ENCODE assay signal across 11 cellular contexts in genomic region chr6:52306972-52307849, GRCh38. TPM values are rescaled to one million over a fixed set of nuclear protein-coding genes. Genes with fewer than 3 reads are reported as not detected.
DNase-seq lines count a peak whose midpoint lies in the region; ATAC-seq and TF ChIP-seq lines count a peak whose summit lies in the region.
"Had no signal": no experiment of that assay in that cellular context is flagged by ENCODE, and none has a peak within 500 bp of the region (broad histone marks: within the 10 kb centered on the region; RNA-seq: fewer than 3 reads in every experiment).

No MANE protein-coding gene starts in this region.

- POLR2A ChIA-PET in CD4-positive, alpha-beta memory T cell (lab: Charles Lee; ENCODE audit: partially characterized antibody): interaction anchor here (0.6 to 9.1 kb wide), 18 partner anchors 9 to 1040 kb away, joined by 3 to 124 read pairs (median 5); partner anchors contain the start of genes MCM3 and PAQR8

- H3K18ac ChIP-seq in mesendoderm (ENCODE audit: low read length): no peak overlapping the region

- peak overlapping the region; percentile 96 for H3K56ac ChIP-seq in mesendoderm (ENCODE audit: low read length)

- peak overlapping the region; percentile 88 to 97 (median 95) for H3K27ac Mint-ChIP-seq in CD4-positive, alpha-beta memory T cell
- H3K27ac Mint-ChIP-seq in activated naive CD8-positive, alpha-beta T cell treated with anti-CD3 and anti-CD28 coated beads, Interleukin-2, amount 50 U/mL, for 24 hours: peak overlapping the region; percentile 88

- H3K79me1 ChIP-seq in mesendoderm (ENCODE audit: low read length): no peaks in the 10 kb centered on the region

- no peaks in the 10 kb centered on the region for H3K9me3 Mint-ChIP-seq in CD4-positive, alpha-beta memory T cell
- no peaks in the 10 kb centered on the region for H3K9me3 Mint-ChIP-seq in activated naive CD8-positive, alpha-beta T cell treated with anti-CD3 and anti-CD28 coated beads, Interleukin-2, amount 50 U/mL, for 24 hours

- H3K4me2 ChIP-seq in KMS-11 (peak overlapping the region; percentile 49), mesendoderm (ENCODE audit: low read length) (peak overlapping the region; percentile 72)

- H4K20me1 ChIP-seq in KMS-11 (ENCODE audit: insufficient read depth): no peaks in the 10 kb centered on the region

- H3K79me2 ChIP-seq in KMS-11 (ENCODE audit: insufficient read depth, low read depth) (no peaks in the 10 kb centered on the region), mesendoderm (ENCODE audit: control insufficient read depth, insufficient read depth, low read length) (no peaks in the 10 kb centered on the region)

- no peak overlapping the region for H3K9ac ChIP-seq in KMS-11
- peak overlapping the region; percentile 70 for H3K9ac ChIP-seq in mesendoderm (ENCODE audit: low read length)

- no peaks in the 10 kb centered on the region for H3K27me3 ChIP-seq in CD4-positive, alpha-beta memory T cell (ENCODE audit: insufficient read depth, low read length)
- H3K27me3 ChIP-seq in KMS-11 (ENCODE audit: insufficient read depth, low read depth) (no peaks in the 10 kb centered on the region), mesendoderm (ENCODE audit: insufficient read depth, low read length, poor library complexity) (no peaks in the 10 kb centered on the region)

- H3K27me3 Mint-ChIP-seq in CD4-positive, alpha-beta memory T cell: no peaks in the 10 kb centered on the region
- H3K27me3 Mint-ChIP-seq in activated naive CD8-positive, alpha-beta T cell treated with anti-CD3 and anti-CD28 coated beads, Interleukin-2, amount 50 U/mL, for 24 hours: no peaks in the 10 kb centered on the region

- peak overlapping the region; percentile 45 for H3K27ac ChIP-seq in CD4-positive, alpha-beta memory T cell (ENCODE audit: low read depth, low read length)
- peak overlapping the region; percentile 38 for H3K27ac ChIP-seq in KMS-11
- H3K27ac ChIP-seq in mesendoderm (ENCODE audit: low read depth, low read length): no peak overlapping the region

- H3K4ac ChIP-seq in mesendoderm (ENCODE audit: low read depth, low read length): no peak overlapping the region

- ATAC-seq in activated naive CD8-positive, alpha-beta T cell treated with anti-CD3 and anti-CD28 coated beads, Interleukin-2, amount 50 U/mL, for 24 hours: no peak
- ATAC-seq in GM18858 (IDR thresholded peaks at IDR 0.05; ENCODE audit: unreplicated experiment): no peak
- ATAC-seq: HCT116 had no signal

- peak overlapping the region in 1 of 2 donors; percentile 17 for H3K4me3 ChIP-seq in CD4-positive, alpha-beta memory T cell (ENCODE audit: low read length in 2 of 2)
- no peak overlapping the region for H3K4me3 ChIP-seq in KMS-11 (IDR thresholded peaks at IDR 0.05; ENCODE audit: insufficient read depth, low read depth, low read length)
- peak overlapping the region; percentile 71 for H3K4me3 ChIP-seq in mesendoderm (ENCODE audit: low read length)

- no CpG with 5 or more reads among the region's 32 CpGs for WGBS in mesendoderm (ENCODE audit: extremely low coverage, insufficient coverage, low lambda C conversion rate)

- no peaks in the 10 kb centered on the region for H3K36me3 Mint-ChIP-seq in CD4-positive, alpha-beta memory T cell
- H3K36me3 Mint-ChIP-seq in activated naive CD8-positive, alpha-beta T cell treated with anti-CD3 and anti-CD28 coated beads, Interleukin-2, amount 50 U/mL, for 24 hours (ENCODE audit: low read depth): no peaks in the 10 kb centered on the region

- no peak overlapping the region for H2AK5ac ChIP-seq in mesendoderm (ENCODE audit: low read length)

- H4K8ac ChIP-seq in mesendoderm (ENCODE audit: low read depth, low read length): no peak overlapping the region

- H2BK120ac ChIP-seq in mesendoderm (ENCODE audit: low read depth, low read length): no peak overlapping the region

- H3K36me3 ChIP-seq in CD4-positive, alpha-beta memory T cell (ENCODE audit: insufficient read depth, low read length): no peaks in the 10 kb centered on the region
- H3K36me3 ChIP-seq in KMS-11 (ENCODE audit: insufficient read depth): no peaks in the 10 kb centered on the region
- no peaks in the 10 kb centered on the region for H3K36me3 ChIP-seq in mesendoderm (ENCODE audit: control insufficient read depth, insufficient read depth, low read length)

- no peak for DNase-seq in CD4-positive, alpha-beta memory T cell
- DNase-seq in activated naive CD8-positive, alpha-beta T cell treated with anti-CD3 and anti-CD28 coated beads, Interleukin-2, amount 50 U/mL, for 24 hours: no peak
- peak; percentile 61 for DNase-seq in mesendoderm
- DNase-seq in CD1c-positive myeloid dendritic cell (ENCODE audit: extremely low spot score): no peak
- DNase-seq in inferior parietal cortex (ENCODE audit: extremely low spot score): no peak
- DNase-seq in NCI-H2171 treated with DMSO at 0.1 percent for 48 hours (lab: John Stamatoyannopoulos, UW): no peak
- DNase-seq: Calu3, NCI-H510A treated with DMSO at 0.1 percent for 48 hours had no signal

- no peak overlapping the region for H2BK15ac ChIP-seq in mesendoderm (replicated peaks; ENCODE audit: low read depth)

- H3K4me1 ChIP-seq in CD4-positive, alpha-beta memory T cell (ENCODE audit: insufficient read depth, low read length): peaks cover 78% of the 10 kb centered on the region
- peaks cover 60% of the 10 kb centered on the region for H3K4me1 ChIP-seq in KMS-11 (ENCODE audit: low read depth, poor library complexity, severe bottlenecking)
- H3K4me1 ChIP-seq in mesendoderm (ENCODE audit: control insufficient read depth, low read depth, low read length): no peaks in the 10 kb centered on the region

- peak overlapping the region; percentile 48 for H2AFZ ChIP-seq in KMS-11 (ENCODE audit: low read depth)

- TF ChIP-seq CTCF in KMS-11 (conservative IDR thresholded peaks at IDR 0.05; ENCODE audit: low read depth, low read length): no peak

- H3K9me3 ChIP-seq in CD4-positive, alpha-beta memory T cell (ENCODE audit: control insufficient read depth in 1 of 2, low read length in 2 of 2): no peaks in the 10 kb centered on the region

- H3K23ac ChIP-seq in mesendoderm (ENCODE audit: low read length): no peak overlapping the region

- peak overlapping the region; percentile 70 to 92 (median 80) for H3K4me3 Mint-ChIP-seq in CD4-positive, alpha-beta memory T cell
- H3K4me3 Mint-ChIP-seq in activated naive CD8-positive, alpha-beta T cell treated with anti-CD3 and anti-CD28 coated beads, Interleukin-2, amount 50 U/mL, for 24 hours: peak overlapping the region; percentile 55

- H2BK5ac ChIP-seq in mesendoderm (ENCODE audit: low read length): no peak overlapping the region

- CTCF ChIA-PET in CD4-positive, alpha-beta memory T cell (lab: Charles Lee; ENCODE audit: partially characterized antibody): interaction anchor here (0.8 to 6.8 kb wide), 13 partner anchors 8 to 93 kb away, joined by 3 to 62 read pairs (median 8); partner anchors contain the start of genes MCM3 and PAQR8

- H3K4me1 Mint-ChIP-seq in CD4-positive, alpha-beta memory T cell: peaks cover 54 to 88% (median 74%) of the 10 kb centered on the region in 4 donors
- H3K4me1 Mint-ChIP-seq in activated naive CD8-positive, alpha-beta T cell treated with anti-CD3 and anti-CD28 coated beads, Interleukin-2, amount 50 U/mL, for 24 hours: peaks cover 68% of the 10 kb centered on the region

- intact Hi-C loops in CD4-positive, alpha-beta memory T cell (cut with micrococcal nuclease): no loop called here

- no peak overlapping the region for H4K5ac ChIP-seq in mesendoderm (ENCODE audit: low read length)

RNA-seq across cellular contexts. Expression of gene MCM3, which starts 22.7 kb away (rescaled TPM):
- 10 to 100 TPM; 48.6 to 54.2 TPM for total RNA-seq in CD4-positive, alpha-beta memory T cell
- 10 to 100 TPM; 46.2 to 58.1 TPM for polyA plus RNA-seq in CD4-positive, alpha-beta memory T cell
- 166 TPM for polyA plus RNA-seq in mesendoderm (2013, experiment 1 of 2)
- polyA plus RNA-seq in mesendoderm (2013, experiment 2 of 2): 164 TPM

RNA-seq across cellular contexts. Expression of gene PAQR8, which starts 54.7 kb away (rescaled TPM):
- 10 to 100 TPM; 36.4 to 40.9 TPM for total RNA-seq in CD4-positive, alpha-beta memory T cell
- 10 to 100 TPM; 14.5 to 30.3 TPM for polyA plus RNA-seq in CD4-positive, alpha-beta memory T cell
- polyA plus RNA-seq in mesendoderm (2013, experiment 1 of 2): 2.7 TPM
- 2.6 TPM for polyA plus RNA-seq in mesendoderm (2013, experiment 2 of 2)
